In the genomic region with DNA sequence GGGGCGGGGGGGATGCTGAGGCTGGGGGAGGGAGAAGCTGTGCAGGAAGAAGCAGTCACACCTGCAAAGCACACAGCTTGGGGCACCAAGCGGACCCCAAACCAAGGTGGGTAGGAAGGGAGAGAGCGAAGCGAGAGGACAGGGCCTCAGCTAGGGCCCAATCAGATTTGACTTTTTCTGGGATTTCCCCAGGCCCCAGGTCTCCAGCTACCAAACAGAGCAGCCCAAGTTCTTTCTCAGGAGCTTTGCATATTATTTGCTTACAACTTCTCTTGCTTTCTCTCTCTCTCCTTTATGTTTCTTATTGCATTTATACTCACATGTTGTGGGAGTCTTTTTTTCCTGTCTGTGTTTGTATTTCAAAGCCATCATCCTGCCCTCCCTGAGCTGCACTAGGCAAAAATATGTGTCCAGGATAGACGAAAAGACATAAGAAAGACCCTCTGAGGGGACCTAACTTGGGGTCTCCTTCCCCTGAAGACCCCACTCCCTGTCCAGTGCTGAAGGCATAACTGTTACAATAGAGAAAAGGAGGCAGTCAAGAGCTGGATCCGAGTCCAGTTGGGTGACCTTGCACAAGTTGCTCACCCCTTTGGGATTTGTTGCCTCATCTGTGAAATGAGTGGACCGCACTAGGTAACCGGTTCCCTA, we compare ENCODE assay signal across 1 cellular context.
TF ChIP-seq lines count a peak whose summit lies in the region.

No MANE protein-coding gene starts in this region.

TF ChIP-seq in GM12878, 131 proteins besides CTCF, POLR2A, EP300 and RAD21 (continued from another document):
- TF ChIP-seq, protein P1, sequence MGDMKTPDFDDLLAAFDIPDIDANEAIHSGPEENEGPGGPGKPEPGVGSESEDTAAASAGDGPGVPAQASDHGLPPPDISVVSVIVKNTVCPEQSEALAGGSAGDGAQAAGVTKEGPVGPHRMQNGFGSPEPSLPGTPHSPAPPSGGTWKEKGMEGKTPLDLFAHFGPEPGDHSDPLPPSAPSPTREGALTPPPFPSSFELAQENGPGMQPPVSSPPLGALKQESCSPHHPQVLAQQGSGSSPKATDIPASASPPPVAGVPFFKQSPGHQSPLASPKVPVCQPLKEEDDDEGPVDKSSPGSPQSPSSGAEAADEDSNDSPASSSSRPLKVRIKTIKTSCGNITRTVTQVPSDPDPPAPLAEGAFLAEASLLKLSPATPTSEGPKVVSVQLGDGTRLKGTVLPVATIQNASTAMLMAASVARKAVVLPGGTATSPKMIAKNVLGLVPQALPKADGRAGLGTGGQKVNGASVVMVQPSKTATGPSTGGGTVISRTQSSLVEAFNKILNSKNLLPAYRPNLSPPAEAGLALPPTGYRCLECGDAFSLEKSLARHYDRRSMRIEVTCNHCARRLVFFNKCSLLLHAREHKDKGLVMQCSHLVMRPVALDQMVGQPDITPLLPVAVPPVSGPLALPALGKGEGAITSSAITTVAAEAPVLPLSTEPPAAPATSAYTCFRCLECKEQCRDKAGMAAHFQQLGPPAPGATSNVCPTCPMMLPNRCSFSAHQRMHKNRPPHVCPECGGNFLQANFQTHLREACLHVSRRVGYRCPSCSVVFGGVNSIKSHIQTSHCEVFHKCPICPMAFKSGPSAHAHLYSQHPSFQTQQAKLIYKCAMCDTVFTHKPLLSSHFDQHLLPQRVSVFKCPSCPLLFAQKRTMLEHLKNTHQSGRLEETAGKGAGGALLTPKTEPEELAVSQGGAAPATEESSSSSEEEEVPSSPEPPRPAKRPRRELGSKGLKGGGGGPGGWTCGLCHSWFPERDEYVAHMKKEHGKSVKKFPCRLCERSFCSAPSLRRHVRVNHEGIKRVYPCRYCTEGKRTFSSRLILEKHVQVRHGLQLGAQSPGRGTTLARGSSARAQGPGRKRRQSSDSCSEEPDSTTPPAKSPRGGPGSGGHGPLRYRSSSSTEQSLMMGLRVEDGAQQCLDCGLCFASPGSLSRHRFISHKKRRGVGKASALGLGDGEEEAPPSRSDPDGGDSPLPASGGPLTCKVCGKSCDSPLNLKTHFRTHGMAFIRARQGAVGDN (IDR thresholded peaks at IDR 0.05) = peak; percentile 44; the same call in 1 of the 2 replicates
- 0 out of 2 replicates have a peak, but pooled peaks have one; percentile 60 for TF ChIP-seq SMAD5 (IDR thresholded peaks at IDR 0.05; ENCODE audit: low read depth)
